In the genomic region with DNA sequence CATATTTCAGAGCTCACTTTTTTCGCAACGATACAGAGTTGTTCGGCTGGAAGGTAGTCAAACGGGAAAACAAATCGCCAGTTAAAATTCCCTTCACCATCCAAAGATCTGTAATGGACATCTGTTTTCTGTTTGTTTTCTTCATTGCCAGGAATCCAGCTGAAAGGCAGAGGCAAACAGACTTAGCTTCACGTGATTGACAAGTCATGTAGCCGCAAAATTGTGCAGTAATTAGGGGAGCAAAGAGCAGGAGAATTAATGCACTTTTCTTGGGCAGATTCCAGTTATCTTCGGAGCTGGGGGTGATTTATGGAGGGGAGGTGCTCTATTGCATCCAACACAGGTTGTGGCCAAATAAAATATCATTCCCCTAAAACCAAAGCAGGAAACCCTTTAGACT, we compare ENCODE assay signal across 23 cellular contexts.
A peak's percentile ranks its signal among the peaks of the same experiment; 100 is the strongest.
DNase-seq lines count a peak whose midpoint lies in the region; ATAC-seq, FAIRE-seq and TF ChIP-seq lines count a peak whose summit lies in the region.
"Had no signal": no experiment of that assay in that cellular context is flagged by ENCODE, and none has a peak within 500 bp of the region (broad histone marks: within the 10 kb centered on the region; RNA-seq: fewer than 3 reads in every experiment).

No MANE protein-coding gene starts in this region.

- no peaks in the 10 kb centered on the region for H3K27me3 ChIP-seq in endothelial cell of umbilical vein (ENCODE audit: control insufficient read depth in 2 of 2, insufficient read depth in 2 of 2, low read length in 2 of 2)
- H3K27me3 ChIP-seq: thyroid gland had no signal

- ATAC-seq in sciatic nerve (peak; percentile 84), GM19023 (IDR thresholded peaks at IDR 0.05; ENCODE audit: unreplicated experiment) (no peak)
- ATAC-seq in activated CD8-positive, alpha-beta memory T cell treated with anti-CD3 and anti-CD28 coated beads, Interleukin-2, amount 10 ng/mL, durations not matched to agents 7 days and 5 days = no peak
- ATAC-seq: stimulated activated memory B cell treated with anti-CD40 and anti-IgM and Interleukin-4, amounts not matched to agents 10 μg/mL and 1 μg/mL and 100 μg/mL, for 72 hours had no signal

- no peak for TF ChIP-seq CTCF in endothelial cell of umbilical vein (IDR thresholded peaks at IDR 0.05; ENCODE audit: extremely low read depth in 1 of 2, insufficient read depth in 1 of 2, low read depth in 1 of 2, low read length in 2 of 2)
- no peak for TF ChIP-seq CTCF in GM10266 (IDR thresholded peaks at IDR 0.05; ENCODE audit: control insufficient read depth, insufficient read depth, low read depth, missing control alignments)

- no peak overlapping the region for H2AFZ ChIP-seq in endothelial cell of umbilical vein (ENCODE audit: low read depth, low read length)

- H3K36me3 Mint-ChIP-seq in activated CD8-positive, alpha-beta memory T cell treated with anti-CD3 and anti-CD28 coated beads, Interleukin-2, amount 10 ng/mL, durations not matched to agents 7 days and 5 days = no peaks in the 10 kb centered on the region
- H3K36me3 Mint-ChIP-seq: activated naive CD4-positive, alpha-beta T cell treated with anti-CD3 and anti-CD28 coated beads, Interleukin-2, amount 10 ng/mL, durations not matched to agents 7 days and 5 days; stimulated activated memory B cell treated with anti-CD40 and anti-IgM and Interleukin-4, amounts not matched to agents 10 μg/mL and 1 μg/mL and 100 μg/mL, for 72 hours had no signal

- no peaks in the 10 kb centered on the region for H3K79me2 ChIP-seq in endothelial cell of umbilical vein (ENCODE audit: control insufficient read depth, insufficient read depth, low read length)

- no TSS peak for BruUV-seq in endothelial cell of umbilical vein (replicated peaks; lab: Mats Ljungman, UMichigan)

- no peaks in the 10 kb centered on the region for H3K9me1 ChIP-seq in endothelial cell of umbilical vein (replicated peaks; ENCODE audit: control insufficient read depth, extremely low read depth, insufficient read depth, low read length)

- no peak overlapping the region for H3K4me3 Mint-ChIP-seq in activated CD8-positive, alpha-beta memory T cell treated with anti-CD3 and anti-CD28 coated beads, Interleukin-2, amount 10 ng/mL, durations not matched to agents 7 days and 5 days
- H3K4me3 Mint-ChIP-seq: activated naive CD4-positive, alpha-beta T cell treated with anti-CD3 and anti-CD28 coated beads, Interleukin-2, amount 10 ng/mL, durations not matched to agents 7 days and 5 days; CD4-positive, alpha-beta T cell; stimulated activated memory B cell treated with anti-CD40 and anti-IgM and Interleukin-4, amounts not matched to agents 10 μg/mL and 1 μg/mL and 100 μg/mL, for 72 hours; T-helper 1 cell treated with Interleukin-12 subunit alpha and Interleukin-12 subunit beta and Interleukin-4 antibody, amounts not matched to agents 30 μg/mL and 1 μg/mL, for 36 hours had no signal

- H3K9ac ChIP-seq in endothelial cell of umbilical vein (replicated peaks; ENCODE audit: extremely low read depth, insufficient read depth, low read length) = no peak overlapping the region

- CTCF ChIA-PET in endothelial cell of umbilical vein (lab: Charles Lee) = interaction anchor here (1.1 to 2.7 kb wide), 2 partner anchors 18 to 33 kb away, joined by 3 to 9 read pairs; no protein-coding TSS in a partner anchor
- CTCF ChIA-PET in activated CD8-positive, alpha-beta memory T cell treated with anti-CD3 and anti-CD28 coated beads, Interleukin-2, amount 10 ng/mL, durations not matched to agents 7 days and 5 days (lab: Charles Lee) = no interaction called here

- peak; percentile 26 for FAIRE-seq in endothelial cell of umbilical vein (lab: Jason Lieb, UNC)
- FAIRE-seq: A204.1, endometrium, H54 had no signal

- H3K27ac ChIP-seq in endothelial cell of umbilical vein (ENCODE audit: insufficient read depth, low read depth, low read length) = no peak overlapping the region
- H3K27ac ChIP-seq: thyroid gland had no signal

- no peaks in the 10 kb centered on the region for H3K9me3 ChIP-seq in endothelial cell of umbilical vein (replicated peaks; ENCODE audit: control insufficient read depth, insufficient read depth, low read length)
- H3K9me3 ChIP-seq: thyroid gland had no signal

- H3K4me3 ChIP-seq in endothelial cell of umbilical vein (replicated peaks in 1 of 3; ENCODE audit: insufficient read depth in 1 of 3, low read depth in 1 of 3, low read length in 3 of 3) = no peak overlapping the region
- H3K4me3 ChIP-seq: thyroid gland had no signal

- peak; percentile 15 for DNase-seq in NCI-H146 (lab: John Stamatoyannopoulos, UW)
- DNase-seq in NCI-H146 treated with DMSO at 0.1 percent for 48 hours (lab: John Stamatoyannopoulos, UW; ENCODE audit: unreplicated experiment) = no peak
- DNase-seq in NCI-H2227 treated with DMSO at 0.1 percent for 48 hours (lab: John Stamatoyannopoulos, UW) = peak; percentile 37
- no peak for DNase-seq in endothelial cell of umbilical vein (ENCODE audit: low read depth, low spot score)
- no peak for DNase-seq in sciatic nerve (ENCODE audit: low spot score)
- no peak for DNase-seq in activated CD8-positive, alpha-beta memory T cell treated with anti-CD3 and anti-CD28 coated beads, Interleukin-2, amount 10 ng/mL, durations not matched to agents 7 days and 5 days
- DNase-seq in GM10266 (ENCODE audit: extremely low spot score) = no peak
- DNase-seq: activated naive CD4-positive, alpha-beta T cell treated with anti-CD3 and anti-CD28 coated beads, Interleukin-2, amount 10 ng/mL, durations not matched to agents 7 days and 5 days; activated T-cell treated with anti-CD3 and anti-CD28 coated beads, Interleukin-2, amount 50 U/mL, for 1 hour; CD4-positive, alpha-beta T cell; DND-41; foreskin melanocyte; midbrain; MV-4-11; retina; SIG-M5; thyroid gland had no signal

- H4K20me1 ChIP-seq in endothelial cell of umbilical vein (replicated peaks; ENCODE audit: control insufficient read depth, extremely low read depth, insufficient read depth, low read length) = no peaks in the 10 kb centered on the region

- no peak overlapping the region for H3K4me2 ChIP-seq in endothelial cell of umbilical vein (ENCODE audit: insufficient read depth, low read length)

- POLR2A ChIA-PET in endothelial cell of umbilical vein (lab: Charles Lee) = no interaction called here

- H3K4me1 ChIP-seq in endothelial cell of umbilical vein (ENCODE audit: control insufficient read depth, extremely low read depth, insufficient read depth, low read length) = no peaks in the 10 kb centered on the region
- H3K4me1 ChIP-seq: thyroid gland had no signal

- no peaks in the 10 kb centered on the region for H3K9me3 Mint-ChIP-seq in activated CD8-positive, alpha-beta memory T cell treated with anti-CD3 and anti-CD28 coated beads, Interleukin-2, amount 10 ng/mL, durations not matched to agents 7 days and 5 days (ENCODE audit: low read depth)
- H3K9me3 Mint-ChIP-seq: activated naive CD4-positive, alpha-beta T cell treated with anti-CD3 and anti-CD28 coated beads, Interleukin-2, amount 10 ng/mL, durations not matched to agents 7 days and 5 days; CD4-positive, alpha-beta T cell; stimulated activated memory B cell treated with anti-CD40 and anti-IgM and Interleukin-4, amounts not matched to agents 10 μg/mL and 1 μg/mL and 100 μg/mL, for 72 hours; T-helper 1 cell treated with Interleukin-12 subunit alpha and Interleukin-12 subunit beta and Interleukin-4 antibody, amounts not matched to agents 30 μg/mL and 1 μg/mL, for 36 hours had no signal

- dilution Hi-C loops in endothelial cell of umbilical vein (cut with MboI; ENCODE audit: extremely low pct_ligation_motif_present, low sequenced_read_pairs) = no loop called here

- H3K4me1 Mint-ChIP-seq in activated CD8-positive, alpha-beta memory T cell treated with anti-CD3 and anti-CD28 coated beads, Interleukin-2, amount 10 ng/mL, durations not matched to agents 7 days and 5 days = peaks cover 2% of the 10 kb centered on the region
- H3K4me1 Mint-ChIP-seq: stimulated activated memory B cell treated with anti-CD40 and anti-IgM and Interleukin-4, amounts not matched to agents 10 μg/mL and 1 μg/mL and 100 μg/mL, for 72 hours had no signal

- peaks cover 55 to 64% of the 10 kb centered on the region in 2 experiments for H3K36me3 ChIP-seq in endothelial cell of umbilical vein (ENCODE audit: control insufficient read depth in 2 of 2, extremely low read depth in 1 of 2, insufficient read depth in 2 of 2, low read length in 2 of 2)

- TF ChIP-seq POLR2A in endothelial cell of umbilical vein (IDR thresholded peaks at IDR 0.05; ENCODE audit: low read depth, low read length) = no peak

- intact Hi-C loops in endothelial cell of umbilical vein (cut with micrococcal nuclease) = no loop called here
- intact Hi-C loops in sciatic nerve (cut with DNase I) = no loop called here

- no peaks in the 10 kb centered on the region for H3K27me3 Mint-ChIP-seq in activated CD8-positive, alpha-beta memory T cell treated with anti-CD3 and anti-CD28 coated beads, Interleukin-2, amount 10 ng/mL, durations not matched to agents 7 days and 5 days
- H3K27me3 Mint-ChIP-seq: activated naive CD4-positive, alpha-beta T cell treated with anti-CD3 and anti-CD28 coated beads, Interleukin-2, amount 10 ng/mL, durations not matched to agents 7 days and 5 days had no signal

- no peak overlapping the region for H3K27ac Mint-ChIP-seq in activated CD8-positive, alpha-beta memory T cell treated with anti-CD3 and anti-CD28 coated beads, Interleukin-2, amount 10 ng/mL, durations not matched to agents 7 days and 5 days
- H3K27ac Mint-ChIP-seq: activated naive CD4-positive, alpha-beta T cell treated with anti-CD3 and anti-CD28 coated beads, Interleukin-2, amount 10 ng/mL, durations not matched to agents 7 days and 5 days; CD4-positive, alpha-beta T cell; stimulated activated memory B cell treated with anti-CD40 and anti-IgM and Interleukin-4, amounts not matched to agents 10 μg/mL and 1 μg/mL and 100 μg/mL, for 72 hours; T-helper 1 cell treated with Interleukin-12 subunit alpha and Interleukin-12 subunit beta and Interleukin-4 antibody, amounts not matched to agents 30 μg/mL and 1 μg/mL, for 36 hours had no signal

TF ChIP-seq in endothelial cell of umbilical vein, 7 proteins besides CTCF, POLR2A, EP300 and RAD21:
- TF ChIP-seq MYC (IDR thresholded peaks at IDR 0.05; ENCODE audit: low read depth, low read length) (no peak), JUN (IDR thresholded peaks at IDR 0.05; ENCODE audit: borderline replicate concordance, insufficient read depth, insufficient read length, low read depth) (no peak), EZH2 (IDR thresholded peaks at IDR 0.05; ENCODE audit: borderline replicate concordance, low read depth, low read length, severe bottlenecking) (no peak), MAX (IDR thresholded peaks at IDR 0.05; ENCODE audit: insufficient read depth, insufficient read length) (no peak)

Comparison
In these comparisons a context has a peak if more than half of its experiments do, and no peak if none do; other contexts are left out.
1. DNase-seq: peak in NCI-H146 (single experiment) and NCI-H2227 treated with DMSO at 0.1 percent for 48 hours (single experiment); none in NCI-H146 treated with DMSO at 0.1 percent for 48 hours (single experiment), endothelial cell of umbilical vein (single experiment), sciatic nerve (single experiment), activated CD8-positive, alpha-beta memory T cell treated with anti-CD3 and anti-CD28 coated beads, Interleukin-2, amount 10 ng/mL, durations not matched to agents 7 days and 5 days (single experiment) and GM10266 (single experiment).